ENCODE assay signal across 18 cellular contexts in genomic region chr6:127402890-127403617, GRCh38. TPM values are rescaled to one million over a fixed set of nuclear protein-coding genes. Genes with fewer than 3 reads are reported as not detected.
DNase-seq lines count a peak whose midpoint lies in the region; ATAC-seq and TF ChIP-seq lines count a peak whose summit lies in the region.
"Had no signal": no experiment of that assay in that cellular context is flagged by ENCODE, and none has a peak within 500 bp of the region (broad histone marks: within the 10 kb centered on the region; RNA-seq: fewer than 3 reads in every experiment).

No MANE protein-coding gene starts in this region.

- H3K9me1 ChIP-seq in IMR-90 (ENCODE audit: insufficient read depth, low read length), result no peaks in the 10 kb centered on the region

- H3K4me1 ChIP-seq in IMR-90 (ENCODE audit: control insufficient read depth, insufficient read depth, low read length), result 0 out of 2 replicates have a peak, but pooled peaks cover 2% of the 10 kb centered on the region
- H3K4me1 ChIP-seq in osteoblast (ENCODE audit: insufficient read depth, low read length), result peaks cover 7% of the 10 kb centered on the region
- H3K4me1 ChIP-seq in uterus, result no peaks in the 10 kb centered on the region
- no peaks in the 10 kb centered on the region for H3K4me1 ChIP-seq in GM23248 (ENCODE audit: insufficient read depth)
- H3K4me1 ChIP-seq: sigmoid colon had no signal

- ATAC-seq in GM21576 (IDR thresholded peaks at IDR 0.05; ENCODE audit: unreplicated experiment) (peak; percentile 23), IMR-90 (ENCODE audit: low read depth) (no peak)
- no peak for ATAC-seq in effector memory CD8-positive, alpha-beta T cell (replicated peaks)
- ATAC-seq: CD8-positive, alpha-beta T cell had no signal

- H3K27me3 ChIP-seq in IMR-90 (ENCODE audit: control insufficient read depth, insufficient read depth, low read length), result no peaks in the 10 kb centered on the region
- H3K27me3 ChIP-seq in osteoblast (ENCODE audit: insufficient read depth, low read length), result no peaks in the 10 kb centered on the region
- H3K27me3 ChIP-seq in uterus, result no peaks in the 10 kb centered on the region
- H3K27me3 ChIP-seq in GM23248 (replicated peaks; ENCODE audit: insufficient read depth), result no peaks in the 10 kb centered on the region
- H3K27me3 ChIP-seq: sigmoid colon had no signal

- H3K4me3 Mint-ChIP-seq in effector memory CD8-positive, alpha-beta T cell, result no peak overlapping the region
- H3K4me3 Mint-ChIP-seq: CD8-positive, alpha-beta T cell had no signal

- no peaks in the 10 kb centered on the region for H3K4me1 Mint-ChIP-seq in effector memory CD8-positive, alpha-beta T cell (ENCODE audit: low read depth in 2 of 2)

- POLR2A ChIA-PET in IMR-90 (lab: Charles Lee; ENCODE audit: unreplicated experiment), result no interaction called here

- no peak overlapping the region for H2BK15ac ChIP-seq in IMR-90 (ENCODE audit: low read depth, low read length)

- H3K4me2 ChIP-seq in IMR-90 (ENCODE audit: low read depth, low read length), result no peak overlapping the region
- H3K4me2 ChIP-seq in osteoblast (ENCODE audit: insufficient read depth, low read length), result no peak overlapping the region
- no peak overlapping the region for H3K4me2 ChIP-seq in GM23248 (ENCODE audit: unreplicated experiment)

- H3F3A ChIP-seq in GM23248 (ENCODE audit: insufficient read depth), result no peaks in the 10 kb centered on the region

- peak; percentile 45 for DNase-seq in NCI-H2171 treated with DMSO at 0.1 percent for 48 hours (lab: John Stamatoyannopoulos, UW)
- no peak for DNase-seq in NCI-H2171 (lab: John Stamatoyannopoulos, UW)
- DNase-seq in IMR-90, result no peak
- DNase-seq in osteoblast (ENCODE audit: insufficient read length, low spot score, missing footprints), result no peak
- no peak for DNase-seq in uterus
- DNase-seq in GM23248, result no peak
- no peak for DNase-seq in effector memory CD8-positive, alpha-beta T cell
- DNase-seq: amniotic stem cell; CD8-positive, alpha-beta T cell; head of caudate nucleus; islet precursor cell; mesenchymal stem cell; NCI-H187; sigmoid colon; stimulated activated CD4-positive, alpha-beta T cell treated with anti-CD3 and anti-CD28 coated beads, Interleukin-4, amount 100 ng/mL, for 4 hours had no signal

- BruUV-seq in IMR-90 (replicated peaks; lab: Mats Ljungman, UMichigan), result no TSS peak

- no CpG with 5 or more reads among the region's 4 CpGs for WGBS in IMR-90 (ENCODE audit: extremely low coverage in 2 of 2, insufficient read length in 1 of 2), 2 experiments
- 75 to 80% methylated on average over 4 of the region's 4 CpGs for WGBS in GM23248 (ENCODE audit: low coverage in 1 of 2, low lambda C conversion rate in 2 of 2, missing lambda C conversion rate in 2 of 2), 2 experiments

- H3K4me3 ChIP-seq in IMR-90 (ENCODE audit: insufficient read depth, low read depth, low read length) (no peak overlapping the region), osteoblast (ENCODE audit: insufficient read depth, low read length) (no peak overlapping the region), uterus (no peak overlapping the region), GM23248 (no peak overlapping the region)
- H3K4me3 ChIP-seq: sigmoid colon, SK-N-MC had no signal

- no peaks in the 10 kb centered on the region for H3K27me3 Mint-ChIP-seq in effector memory CD8-positive, alpha-beta T cell

- CTCF ChIA-PET in IMR-90 (lab: Yijun Ruan, JAX), result no interaction called here

- no peak overlapping the region for H2BK20ac ChIP-seq in IMR-90 (ENCODE audit: low read depth, low read length)

- intact Hi-C loops in IMR-90 (cut with micrococcal nuclease) (no loop called here), uterus (cut with DNase I; ENCODE audit: low total_unique reads) (no loop called here)

- in situ Hi-C loops in IMR-90 (cut with MboI; ENCODE audit: low sequenced_read_pairs) (no loop called here), GM23248 (cut with MboI) (no loop called here)

- no peaks in the 10 kb centered on the region for H3K79me1 ChIP-seq in IMR-90 (ENCODE audit: low read depth in 1 of 2, low read length in 2 of 2)

- no peak for TF ChIP-seq POLR2A in IMR-90 (IDR thresholded peaks at IDR 0.05; ENCODE audit: low read depth, low read length)
- TF ChIP-seq POLR2A in uterus (IDR thresholded peaks at IDR 0.05), result no peak

- H3K56ac ChIP-seq in IMR-90 (ENCODE audit: extremely low read depth, insufficient read depth, low read length), result no peak overlapping the region

- no peak overlapping the region for H4K5ac ChIP-seq in IMR-90 (ENCODE audit: low read depth, low read length)

- no peak overlapping the region for H3K14ac ChIP-seq in IMR-90 (replicated peaks; ENCODE audit: low read depth, low read length)

- no peak overlapping the region for H3K4ac ChIP-seq in IMR-90 (ENCODE audit: low read depth, low read length)

- no peak overlapping the region for H4K91ac ChIP-seq in IMR-90 (ENCODE audit: insufficient read depth, low read depth, low read length)

- H3K18ac ChIP-seq in IMR-90 (ENCODE audit: low read depth, low read length), result no peak overlapping the region

- dilution Hi-C loops in IMR-90 (cut with HindIII; ENCODE audit: low sequenced_read_pairs, unreplicated experiment), result no loop called here

- no peak overlapping the region for H3K23ac ChIP-seq in IMR-90 (ENCODE audit: low read depth, low read length)

- no peak overlapping the region for H2BK5ac ChIP-seq in IMR-90 (ENCODE audit: low read depth, low read length, poor library complexity, severe bottlenecking)

- no peak overlapping the region for H3K27ac Mint-ChIP-seq in effector memory CD8-positive, alpha-beta T cell
- H3K27ac Mint-ChIP-seq: CD8-positive, alpha-beta T cell had no signal

- H2AK9ac ChIP-seq in IMR-90 (replicated peaks; ENCODE audit: low read depth, low read length, poor library complexity), result no peak overlapping the region

- no peaks in the 10 kb centered on the region for H3K36me3 Mint-ChIP-seq in effector memory CD8-positive, alpha-beta T cell (ENCODE audit: insufficient read depth)
- H3K36me3 Mint-ChIP-seq: CD8-positive, alpha-beta T cell had no signal

- no peaks in the 10 kb centered on the region for H3K9me2 ChIP-seq in GM23248 (ENCODE audit: insufficient read depth)

- H3K27ac ChIP-seq in IMR-90 (ENCODE audit: insufficient read depth, low read length), result no peak overlapping the region
- no peak overlapping the region for H3K27ac ChIP-seq in osteoblast (ENCODE audit: low read depth, low read length)
- no peak overlapping the region for H3K27ac ChIP-seq in uterus
- no peak overlapping the region for H3K27ac ChIP-seq in GM23248
- H3K27ac ChIP-seq: HL-60, sigmoid colon, SK-N-MC had no signal

- H3K9me3 ChIP-seq in IMR-90 (ENCODE audit: control insufficient read depth, insufficient read depth, low read length) (no peaks in the 10 kb centered on the region), osteoblast (ENCODE audit: low read depth, low read length) (no peaks in the 10 kb centered on the region), uterus (no peaks in the 10 kb centered on the region), GM23248 (ENCODE audit: low read depth) (no peaks in the 10 kb centered on the region)
- H3K9me3 ChIP-seq: sigmoid colon had no signal

- no peak for TF ChIP-seq RAD21 in IMR-90 (IDR thresholded peaks at IDR 0.05; ENCODE audit: low read length)

- H3K9ac ChIP-seq in IMR-90 (ENCODE audit: low read depth, low read length) (no peak overlapping the region), GM23248 (no peak overlapping the region)

- H2BK120ac ChIP-seq in IMR-90 (ENCODE audit: low read depth, low read length), result no peak overlapping the region

- H3K36me3 ChIP-seq in IMR-90 (ENCODE audit: control insufficient read depth, insufficient read depth, low read length), result no peaks in the 10 kb centered on the region
- no peaks in the 10 kb centered on the region for H3K36me3 ChIP-seq in osteoblast (ENCODE audit: insufficient read depth, low read length)
- no peaks in the 10 kb centered on the region for H3K36me3 ChIP-seq in uterus
- H3K36me3 ChIP-seq in GM23248 (ENCODE audit: low read depth), result no peaks in the 10 kb centered on the region
- H3K36me3 ChIP-seq: sigmoid colon had no signal

- H3K9me3 Mint-ChIP-seq in effector memory CD8-positive, alpha-beta T cell, result no peaks in the 10 kb centered on the region

- H2AK5ac ChIP-seq in IMR-90 (ENCODE audit: low read depth, low read length), result no peak overlapping the region

- no peak overlapping the region for H4K8ac ChIP-seq in IMR-90 (ENCODE audit: low read depth in 2 of 2, low read length in 2 of 2)

- H2AFZ ChIP-seq in IMR-90 (replicated peaks; ENCODE audit: low read length, poor library complexity) (no peak overlapping the region), osteoblast (ENCODE audit: low read length) (peak overlapping the region; percentile 70), GM23248 (no peak overlapping the region)

- no peak for TF ChIP-seq CTCF in IMR-90 (conservative IDR thresholded peaks at IDR 0.05; ENCODE audit: low read depth, low read length)
- TF ChIP-seq CTCF in osteoblast (IDR thresholded peaks at IDR 0.05; ENCODE audit: extremely low read depth, low read depth, low read length), result no peak
- TF ChIP-seq CTCF in uterus (IDR thresholded peaks at IDR 0.05), result no peak

- H4K20me1 ChIP-seq in IMR-90 (ENCODE audit: insufficient read depth, low read length), result no peaks in the 10 kb centered on the region
- H4K20me1 ChIP-seq in osteoblast (ENCODE audit: insufficient read depth, low read length), result no peaks in the 10 kb centered on the region
- H4K20me1 ChIP-seq in GM23248 (ENCODE audit: insufficient read depth), result no peaks in the 10 kb centered on the region

- H3K79me2 ChIP-seq in osteoblast (ENCODE audit: insufficient read depth, low read length) (no peaks in the 10 kb centered on the region), GM23248 (ENCODE audit: insufficient read depth) (no peaks in the 10 kb centered on the region)

TF ChIP-seq in IMR-90, 13 proteins besides CTCF, POLR2A, EP300 and RAD21:
- TF ChIP-seq FOS (IDR thresholded peaks at IDR 0.05; ENCODE audit: low read depth, low read length) (no peak), MAFK (IDR thresholded peaks at IDR 0.05; ENCODE audit: low read depth, low read length) (0 out of 2 replicates have a peak, but pooled peaks have one; percentile 6)

RNA-seq across cellular contexts. Expression of gene KIAA0408, which starts 56.1 kb away (rescaled TPM):
- total RNA-seq in IMR-90 (2012; rRNA removed) (0.83 and 0.90 TPM in 2 replicates), osteoblast (1.8 and 2.5 TPM in 2 replicates), uterus (10 to 100 TPM in 1 of 4 donors, 1 to 10 TPM in 3; 2.3 to 31.2 (median 5.7) TPM)
- polyA plus RNA-seq in IMR-90 (2012; rRNA removed) (1.4 and 2.9 TPM in 2 replicates), GM23248 (2016; fragmentation: Nextera tagmentation; extraction: Ambion mirVana) (0.39 and 1.1 TPM in 2 replicates)
- polyA plus RNA-seq in IMR-90 (2012; cell fraction: cytosol; rRNA removed), result 0.13 and 0.19 TPM in 2 replicates
- polyA plus RNA-seq in IMR-90 (2012; cell fraction: nucleus; rRNA removed; ENCODE audit: low replicate concordance), result 1.1 and 12.2 TPM in 2 replicates
- total RNA-seq in GM23248 (2014; rRNA removed; shearing (Covaris generic)), result 1.4 and 3.2 TPM in 2 replicates

RNA-seq across cellular contexts. Expression of gene ECHDC1, which starts 59.6 kb away (rescaled TPM):
- total RNA-seq in IMR-90 (2012; rRNA removed) (40.3 and 114 TPM in 2 replicates), osteoblast (67.0 and 71.0 TPM in 2 replicates), uterus (100 to 1,000 TPM in 1 of 4 donors, 10 to 100 TPM in 2, 1 to 10 TPM in 1; 7.4 to 109 (median 18.5) TPM)
- polyA plus RNA-seq in IMR-90 (2012; rRNA removed) (23.1 and 33.1 TPM in 2 replicates), GM23248 (2016; fragmentation: Nextera tagmentation; extraction: Ambion mirVana) (68.6 and 75.6 TPM in 2 replicates)
- 3.9 and 8.1 TPM in 2 replicates for polyA plus RNA-seq in IMR-90 (2012; cell fraction: cytosol; rRNA removed)
- 10.2 and 12.7 TPM in 2 replicates for polyA plus RNA-seq in IMR-90 (2012; cell fraction: nucleus; rRNA removed; ENCODE audit: low replicate concordance)
- total RNA-seq in GM23248 (2014; rRNA removed; shearing (Covaris generic)), result 60.8 and 115 TPM in 2 replicates
